Comparison of ENCODE assay signal across 21 cellular contexts in the genomic region with DNA sequence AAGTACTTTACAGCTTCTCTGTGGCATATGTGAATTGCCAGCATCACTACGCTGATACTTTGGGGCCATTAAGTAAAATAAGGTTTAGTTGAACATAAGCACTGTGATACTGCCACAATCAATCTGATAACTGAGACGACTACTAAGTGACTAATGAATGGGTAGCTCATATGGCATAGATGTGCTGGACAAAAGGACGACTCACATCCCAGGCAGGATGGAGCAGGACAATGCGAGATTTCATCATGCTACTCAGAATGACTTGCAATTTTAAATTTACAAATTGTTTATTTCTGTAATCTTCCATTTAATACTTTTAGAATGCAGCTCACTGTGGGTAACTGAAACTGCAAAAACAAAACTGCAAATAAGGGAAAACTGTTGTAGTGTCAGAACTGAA. TPM values are rescaled to one million over a fixed set of nuclear protein-coding genes. Genes with fewer than 3 reads are reported as not detected.
DNase-seq lines count a peak whose midpoint lies in the region; ATAC-seq and TF ChIP-seq lines count a peak whose summit lies in the region.
"Had no signal": no experiment of that assay in that cellular context is flagged by ENCODE, and none has a peak within 500 bp of the region (broad histone marks: within the 10 kb centered on the region; RNA-seq: fewer than 3 reads in every experiment).

No MANE protein-coding gene starts in this region.

- intact Hi-C loops in activated naive CD4-positive, alpha-beta T cell treated with anti-CD3 and anti-CD28 coated beads for 36 hours (cut with micrococcal nuclease), result no loop called here

- peaks cover 7% of the 10 kb centered on the region for H3K36me3 Mint-ChIP-seq in activated naive CD4-positive, alpha-beta T cell treated with anti-CD3 and anti-CD28 coated beads for 36 hours (ENCODE audit: low read depth)
- H3K36me3 Mint-ChIP-seq: CD4-positive, alpha-beta memory T cell; natural killer cell treated with Interleukin-12 subunit alpha and Interleukin-12 subunit beta and Interleukin-15 and Interleukin-18, amount 100 ng/mL, for 72 hours had no signal

- DNase-seq in AG20443 (ENCODE audit: low spot score) (peak; percentile 28), M059J (ENCODE audit: low read depth) (peak; percentile 46), choroid plexus epithelial cell (ENCODE audit: low read depth) (peak; percentile 36), lung microvascular endothelial cell (ENCODE audit: low read depth in 2 of 2) (peak; percentile 55 to 82), NCI-H1417 (lab: John Stamatoyannopoulos, UW) (no peak)
- no peak for DNase-seq in activated naive CD4-positive, alpha-beta T cell treated with anti-CD3 and anti-CD28 coated beads for 36 hours
- no peak for DNase-seq in activated CD8-positive, alpha-beta memory T cell treated with anti-CD3 and anti-CD28 coated beads, Interleukin-2, amount 50 U/mL, for 48 hours
- DNase-seq: activated naive CD4-positive, alpha-beta T cell; CD4-positive, alpha-beta memory T cell; cerebellar nuclear complex; gastrocnemius medialis; kidney; NCI-H1694 treated with DMSO at 0.1 percent for 48 hours; NCI-H774; right cardiac atrium; SHP77 treated with DMSO at 0.1 percent for 48 hours; stimulated activated CD4-positive, alpha-beta T cell treated with anti-CD3 and anti-CD28 coated beads, Interleukin-4, amount 100 ng/mL, for 4 hours; stimulated activated naive CD8-positive, alpha-beta T cell treated with anti-CD3 and anti-CD28 coated beads, Interleukin-15, Interleukin-2, amounts not matched to agents 100 U/mL and 50 U/mL, for 24 hours had no signal

- no peak overlapping the region for H3K27ac Mint-ChIP-seq in activated naive CD4-positive, alpha-beta T cell treated with anti-CD3 and anti-CD28 coated beads for 36 hours
- H3K27ac Mint-ChIP-seq: CD4-positive, alpha-beta memory T cell; IgD-negative memory B cell; natural killer cell treated with Interleukin-12 subunit alpha and Interleukin-12 subunit beta and Interleukin-15 and Interleukin-18, amount 100 ng/mL, for 72 hours had no signal

- H3K27me3 Mint-ChIP-seq in activated naive CD4-positive, alpha-beta T cell treated with anti-CD3 and anti-CD28 coated beads for 36 hours (ENCODE audit: low read depth), result no peaks in the 10 kb centered on the region
- H3K27me3 Mint-ChIP-seq: CD4-positive, alpha-beta memory T cell; IgD-negative memory B cell; natural killer cell treated with Interleukin-12 subunit alpha and Interleukin-12 subunit beta and Interleukin-15 and Interleukin-18, amount 100 ng/mL, for 72 hours had no signal

- no peaks in the 10 kb centered on the region for H3K4me1 Mint-ChIP-seq in activated naive CD4-positive, alpha-beta T cell treated with anti-CD3 and anti-CD28 coated beads for 36 hours (ENCODE audit: low read depth)
- H3K4me1 Mint-ChIP-seq: CD4-positive, alpha-beta memory T cell; IgD-negative memory B cell had no signal

- TF ChIP-seq CTCF in choroid plexus epithelial cell (conservative IDR thresholded peaks at IDR 0.05; ENCODE audit: low read depth, low read length), result no peak

- H3K4me3 ChIP-seq in choroid plexus epithelial cell (ENCODE audit: low read depth, low read length), result no peak overlapping the region
- H3K4me3 ChIP-seq: gastrocnemius medialis had no signal

- no peaks in the 10 kb centered on the region for H3K9me3 Mint-ChIP-seq in activated naive CD4-positive, alpha-beta T cell treated with anti-CD3 and anti-CD28 coated beads for 36 hours
- H3K9me3 Mint-ChIP-seq: IgD-negative memory B cell; natural killer cell treated with Interleukin-12 subunit alpha and Interleukin-12 subunit beta and Interleukin-15 and Interleukin-18, amount 100 ng/mL, for 72 hours had no signal

- no peak overlapping the region for H3K4me3 Mint-ChIP-seq in activated naive CD4-positive, alpha-beta T cell treated with anti-CD3 and anti-CD28 coated beads for 36 hours
- H3K4me3 Mint-ChIP-seq: CD4-positive, alpha-beta memory T cell; IgD-negative memory B cell; natural killer cell treated with Interleukin-12 subunit alpha and Interleukin-12 subunit beta and Interleukin-15 and Interleukin-18, amount 100 ng/mL, for 72 hours had no signal

- no peak for ATAC-seq in HG03354 (IDR thresholded peaks at IDR 0.05; ENCODE audit: poor library complexity, severe bottlenecking, unreplicated experiment)
- ATAC-seq: gastrocnemius medialis; natural killer cell treated with Interleukin-12 subunit alpha and Interleukin-12 subunit beta and Interleukin-15 and Interleukin-18, amount 100 ng/mL, for 72 hours; right cardiac atrium; stimulated activated naive CD8-positive, alpha-beta T cell treated with anti-CD3 and anti-CD28 coated beads, Interleukin-15, Interleukin-2, amounts not matched to agents 100 U/mL and 50 U/mL, for 24 hours had no signal

- CTCF ChIA-PET in activated naive CD4-positive, alpha-beta T cell treated with anti-CD3 and anti-CD28 coated beads for 36 hours (lab: Charles Lee), result no interaction called here

RNA-seq across cellular contexts. Expression of gene CCDC122, which starts 13.6 kb away (rescaled TPM):
- total RNA-seq in M059J (2014; rRNA removed; shearing (Covaris generic)), result 4.0 and 6.6 TPM in 2 replicates
- 2.4 and 3.1 TPM in 2 replicates for total RNA-seq in lung microvascular endothelial cell
- 1 to 10 TPM; 2.1 to 2.2 TPM for total RNA-seq in activated naive CD4-positive, alpha-beta T cell treated with anti-CD3 and anti-CD28 coated beads for 36 hours

RNA-seq across cellular contexts. Expression of gene LACC1, which starts 13.8 kb away (rescaled TPM):
- total RNA-seq in M059J (2014; rRNA removed; shearing (Covaris generic)), result 3.4 and 6.1 TPM in 2 replicates
- 5.8 and 8.9 TPM in 2 replicates for total RNA-seq in lung microvascular endothelial cell
- total RNA-seq in activated naive CD4-positive, alpha-beta T cell treated with anti-CD3 and anti-CD28 coated beads for 36 hours, result 1 to 10 TPM; 2.3 to 3.1 TPM

Comparison
In these comparisons a context has a peak if more than half of its experiments do, and no peak if none do; other contexts are left out.
1. DNase-seq: peak in AG20443 (single experiment), M059J (single experiment), choroid plexus epithelial cell (single experiment) and lung microvascular endothelial cell (2 of 2); none in activated naive CD4-positive, alpha-beta T cell treated with anti-CD3 and anti-CD28 coated beads for 36 hours (single experiment), activated CD8-positive, alpha-beta memory T cell treated with anti-CD3 and anti-CD28 coated beads, Interleukin-2, amount 50 U/mL, for 48 hours (single experiment) and NCI-H1417 (0 of 3).